In the genomic region with DNA sequence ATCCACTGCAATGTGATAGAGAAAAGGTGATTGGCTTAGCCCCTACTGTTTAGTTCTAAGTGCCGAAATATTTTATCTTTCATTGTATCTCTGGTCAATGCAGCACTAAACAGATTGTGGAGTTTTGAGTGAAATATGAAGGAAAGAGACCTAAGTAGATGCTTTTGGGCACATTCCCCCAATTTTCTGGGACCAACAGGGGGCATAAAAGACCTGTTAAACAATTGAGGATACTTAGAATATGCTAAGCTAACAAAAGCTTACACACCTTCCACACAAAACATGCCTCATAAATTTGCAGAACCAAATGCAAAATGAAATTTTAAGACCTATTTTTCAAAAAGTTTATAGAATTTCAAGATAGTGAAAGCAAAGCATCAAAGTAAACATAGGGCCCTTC, we compare ENCODE assay signal across 34 cellular contexts.
"Had no signal": no experiment of that assay in that cellular context is flagged by ENCODE, and none has a peak within 500 bp of the region (broad histone marks: within the 10 kb centered on the region; RNA-seq: fewer than 3 reads in every experiment).

No MANE protein-coding gene starts in this region.

- H3K27me3 ChIP-seq: ascending aorta had no signal

- H3K36me3 ChIP-seq: ascending aorta, WERI-Rb-1 had no signal

- H3K4me1 ChIP-seq: ascending aorta had no signal

- H3K27ac ChIP-seq: ascending aorta, KMS-11, SK-N-MC, WERI-Rb-1 had no signal

- DNase-seq: activated CD4-positive, alpha-beta memory T cell treated with anti-CD3 and anti-CD28 coated beads, Interleukin-2, amount 10 ng/mL, durations not matched to agents 7 days and 5 days; activated CD4-positive, alpha-beta T cell treated with anti-CD3 and anti-CD28 coated beads for 1 hour; activated CD4-positive, alpha-beta T cell treated with anti-CD3 and anti-CD28 coated beads for 48 hours; activated CD4-positive, CD25-positive, alpha-beta regulatory T cell; activated CD8-positive, alpha-beta memory T cell treated with anti-CD3 and anti-CD28 coated beads for 24 hours; activated CD8-positive, alpha-beta memory T cell treated with anti-CD3 and anti-CD28 coated beads, Interleukin-2, amount 10 ng/mL, durations not matched to agents 7 days and 5 days; activated CD8-positive, alpha-beta memory T cell treated with anti-CD3 and anti-CD28 coated beads, Interleukin-2, amount 50 U/mL, for 48 hours; activated effector memory CD4-positive, alpha-beta T cell treated with Interleukin-2 at 50 U/mL for 16 hours; activated naive CD4-positive, alpha-beta T cell treated with anti-CD3 and anti-CD28 coated beads, Interleukin-2, amount 50 U/mL, for 16 hours; activated naive CD8-positive, alpha-beta T cell treated with anti-CD3 and anti-CD28 coated beads for 36 hours; activated T-cell treated with anti-CD3 and anti-CD28 coated beads, Interleukin-2, amount 50 U/mL, for 48 hours; amygdala; MM.1S; MV-4-11; NCI-H1092 treated with DMSO at 0.1 percent for 48 hours; NCI-H1417; NCI-H146; NCI-H187; NCI-H2029 treated with DMSO at 0.1 percent for 48 hours; NCI-H2171 treated with DMSO at 0.1 percent for 48 hours; NCI-H2227 treated with DMSO at 0.1 percent for 48 hours; NCI-H446; NCI-H510A treated with DMSO at 0.1 percent for 48 hours; NCI-H526 treated with DMSO at 0.1 percent for 48 hours; NCI-H774; Right ventricle myocardium superior; SW 1271; T-helper 1 cell; T-helper 2 cell; T1000; WERI-Rb-1 had no signal

- H3K4me2 ChIP-seq: KMS-11 had no signal

- H3K9me3 ChIP-seq: ascending aorta had no signal

- H3K4me3 ChIP-seq: ascending aorta, SK-N-MC had no signal

- ATAC-seq: activated CD8-positive, alpha-beta memory T cell treated with anti-CD3 and anti-CD28 coated beads, Interleukin-2, amount 10 ng/mL, durations not matched to agents 7 days and 5 days had no signal
